Comparison of ENCODE assay signal across 9 cellular contexts in genomic region chr1:117067528-117068370, GRCh38. TPM values are rescaled to one million over a fixed set of nuclear protein-coding genes. Genes with fewer than 3 reads are reported as not detected.
DNase-seq lines count a peak whose midpoint lies in the region; ATAC-seq and TF ChIP-seq lines count a peak whose summit lies in the region.
"Had no signal": no experiment of that assay in that cellular context is flagged by ENCODE, and none has a peak within 500 bp of the region (broad histone marks: within the 10 kb centered on the region; RNA-seq: fewer than 3 reads in every experiment).

No MANE protein-coding gene starts in this region.

- no peak for TF ChIP-seq EP300 in ovary (IDR thresholded peaks at IDR 0.05)

- no peak overlapping the region for H3K4me3 Mint-ChIP-seq in activated naive CD4-positive, alpha-beta T cell treated with anti-CD3 and anti-CD28 coated beads, Interleukin-2, amount 10 ng/mL, durations not matched to agents 7 days and 5 days
- H3K4me3 Mint-ChIP-seq: IgD-negative memory B cell had no signal

- peak overlapping the region; percentile 59 for H3K27ac Mint-ChIP-seq in activated naive CD4-positive, alpha-beta T cell treated with anti-CD3 and anti-CD28 coated beads, Interleukin-2, amount 10 ng/mL, durations not matched to agents 7 days and 5 days
- H3K27ac Mint-ChIP-seq: IgD-negative memory B cell had no signal

- 50 to 58% (median 52%) methylated on average over 6 of the region's 6 CpGs for WGBS in ovary, 3 donors

- H3K27me3 Mint-ChIP-seq in activated naive CD4-positive, alpha-beta T cell treated with anti-CD3 and anti-CD28 coated beads, Interleukin-2, amount 10 ng/mL, durations not matched to agents 7 days and 5 days: no peaks in the 10 kb centered on the region
- H3K27me3 Mint-ChIP-seq: IgD-negative memory B cell had no signal

- TF ChIP-seq CTCF in GM13976 (IDR thresholded peaks at IDR 0.05; ENCODE audit: borderline replicate concordance, control extremely low read depth, extremely low read depth, insufficient read depth, missing control alignments) (peak; percentile 76), ovary (IDR thresholded peaks at IDR 0.05) (peak; percentile 23 to 63 (median 62))

- no peaks in the 10 kb centered on the region for H3K9me3 ChIP-seq in ovary

- H3K4me3 ChIP-seq in ovary: no peak overlapping the region

- intact Hi-C loops in ovary (cut with DNase I): loop anchor here in 2 of 4 donors (5.0 to 10.0 kb wide), 3 partner anchors 60 to 687 kb away; no protein-coding TSS in a partner anchor

- in situ Hi-C loops in GM13976 (cut with MboI; ENCODE audit: low sequenced_read_pairs, unreplicated experiment): no loop called here

- H3K9me3 Mint-ChIP-seq in activated naive CD4-positive, alpha-beta T cell treated with anti-CD3 and anti-CD28 coated beads, Interleukin-2, amount 10 ng/mL, durations not matched to agents 7 days and 5 days: no peaks in the 10 kb centered on the region
- H3K9me3 Mint-ChIP-seq: IgD-negative memory B cell had no signal

- DNase-seq in Ammon's horn (ENCODE audit: low spot score): peak; percentile 86
- DNase-seq in GM13976 (ENCODE audit: low spot score): peak; percentile 51
- peak; percentile 66 for DNase-seq in NCI-H69 (lab: John Stamatoyannopoulos, UW)
- peak; percentile 61 for DNase-seq in activated naive CD4-positive, alpha-beta T cell treated with anti-CD3 and anti-CD28 coated beads, Interleukin-2, amount 10 ng/mL, durations not matched to agents 7 days and 5 days
- peak; percentile 69 for DNase-seq in globus pallidus (ENCODE audit: low spot score)
- DNase-seq in ovary: peak; percentile 39 to 55 (median 50)

- no peak overlapping the region for H3K27ac ChIP-seq in ovary

- CTCF ChIA-PET in activated naive CD4-positive, alpha-beta T cell treated with anti-CD3 and anti-CD28 coated beads, Interleukin-2, amount 10 ng/mL, durations not matched to agents 7 days and 5 days (lab: Charles Lee): interaction anchor here (0.6 to 4.0 kb wide), 10 partner anchors 10 to 690 kb away, joined by 3 to 36 read pairs (median 4); no protein-coding TSS in a partner anchor

- no peaks in the 10 kb centered on the region for H3K4me1 ChIP-seq in ovary (ENCODE audit: insufficient read depth)

- peaks cover 40% of the 10 kb centered on the region for H3K36me3 Mint-ChIP-seq in activated naive CD4-positive, alpha-beta T cell treated with anti-CD3 and anti-CD28 coated beads, Interleukin-2, amount 10 ng/mL, durations not matched to agents 7 days and 5 days

- H3K27me3 ChIP-seq in ovary: no peaks in the 10 kb centered on the region

- peaks cover 36% of the 10 kb centered on the region for H3K4me1 Mint-ChIP-seq in activated naive CD4-positive, alpha-beta T cell treated with anti-CD3 and anti-CD28 coated beads, Interleukin-2, amount 10 ng/mL, durations not matched to agents 7 days and 5 days

- H3K36me3 ChIP-seq in ovary: no peaks in the 10 kb centered on the region

- no peak for TF ChIP-seq POLR2A in ovary (IDR thresholded peaks at IDR 0.05)

- ATAC-seq in HG03135 (IDR thresholded peaks at IDR 0.05; ENCODE audit: unreplicated experiment): peak; percentile 67
- no peak for ATAC-seq in HG03521 (IDR thresholded peaks at IDR 0.05; ENCODE audit: unreplicated experiment)

RNA-seq across cellular contexts. Expression of gene TTF2, which starts 7.6 kb away (rescaled TPM):
- 10 to 100 TPM in 6 of 7 donors, 1 to 10 TPM in 1; 8.2 to 14.0 (median 12.5) TPM for total RNA-seq in ovary
- 1 to 10 TPM; 2.1 to 9.4 TPM for polyA plus RNA-seq in ovary

RNA-seq across cellular contexts. Expression of gene TRIM45, which starts 53.8 kb away (rescaled TPM):
- total RNA-seq in ovary: 1 to 10 TPM; 2.9 to 7.7 (median 6.6) TPM
- 1 to 10 TPM; 4.9 to 5.4 TPM for polyA plus RNA-seq in ovary
